ENCODE assay signal across 30 cellular contexts in the genomic region with DNA sequence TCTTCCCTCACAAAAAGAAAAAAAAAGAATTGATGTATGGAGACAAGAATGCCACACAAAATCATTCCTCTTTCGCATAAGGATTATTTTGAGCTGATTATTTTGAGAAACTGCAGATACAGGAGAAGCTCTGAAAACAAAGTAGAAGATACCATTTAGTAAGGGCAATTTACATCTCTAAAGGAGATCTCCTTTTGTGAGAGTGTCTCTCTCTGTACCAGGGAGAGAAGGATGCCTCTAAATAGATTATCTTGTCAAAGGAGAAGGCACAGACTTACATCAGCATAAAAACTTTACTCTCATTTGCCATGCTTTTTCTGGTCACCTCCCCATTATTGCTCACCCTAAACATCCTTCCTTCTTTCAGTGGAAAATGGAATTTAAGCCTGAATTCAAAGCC.
"Had no signal": no experiment of that assay in that cellular context is flagged by ENCODE, and none has a peak within 500 bp of the region (broad histone marks: within the 10 kb centered on the region; RNA-seq: fewer than 3 reads in every experiment).

No MANE protein-coding gene starts in this region.

- H3K9me3 ChIP-seq: adrenal gland, body of pancreas, esophagus muscularis mucosa, gastrocnemius medialis had no signal

- H3K9me3 Mint-ChIP-seq: activated B cell treated with CpG ODN at 0.5 μM for 24 hours had no signal

- H3K27me3 Mint-ChIP-seq: activated B cell treated with CpG ODN at 0.5 μM for 24 hours; activated CD8-positive, alpha-beta T cell treated with anti-CD3 and anti-CD28 coated beads for 36 hours; activated naive CD4-positive, alpha-beta T cell treated with anti-CD3 and anti-CD28 coated beads, Interleukin-2, amount 50 U/mL, for 24 hours; activated naive CD8-positive, alpha-beta T cell treated with anti-CD3 and anti-CD28 coated beads for 36 hours; activated naive CD8-positive, alpha-beta T cell treated with anti-CD3 and anti-CD28 coated beads, Interleukin-2, amount 50 U/mL, for 24 hours; activated T-helper 17 cell treated with anti-CD3 and anti-CD28 coated beads, Interleukin-2, amount 50 U/mL, for 72 hours; effector memory CD8-positive, alpha-beta T cell had no signal

- DNase-seq: activated B cell treated with CpG ODN at 0.5 μM for 24 hours; activated CD4-positive, alpha-beta T cell treated with anti-CD3 and anti-CD28 coated beads for 48 hours; activated CD4-positive, alpha-beta T cell treated with anti-CD3 and anti-CD28 coated beads, Interleukin-2, amount 50 U/mL, for 1 hour; activated CD4-positive, alpha-beta T cell treated with anti-CD3 and anti-CD28 coated beads, Interleukin-2, amount 50 U/mL, for 48 hours; activated CD8-positive, alpha-beta memory T cell treated with anti-CD3 and anti-CD28 coated beads for 24 hours; activated CD8-positive, alpha-beta T cell treated with anti-CD3 and anti-CD28 coated beads for 36 hours; activated effector memory CD4-positive, alpha-beta T cell treated with Interleukin-2 at 50 U/mL for 16 hours; activated naive CD4-positive, alpha-beta T cell treated with anti-CD3 and anti-CD28 coated beads for 36 hours; activated naive CD8-positive, alpha-beta T cell treated with anti-CD3 and anti-CD28 coated beads for 36 hours; activated naive CD8-positive, alpha-beta T cell treated with anti-CD3 and anti-CD28 coated beads, Interleukin-2, amount 50 U/mL, for 24 hours; activated T-cell treated with anti-CD3 and anti-CD28 coated beads, Interleukin-2, amount 50 U/mL, for 4 hours; adrenal gland; amygdala; aorta; body of pancreas; caudate nucleus; cortex of kidney; dermis blood vessel endothelial cell; effector CD4-positive, alpha-beta T cell; effector memory CD8-positive, alpha-beta T cell; erythroblast; foreskin keratinocyte; gastrocnemius medialis; glutamatergic neuron; T-helper 2 cell had no signal

- H3K27ac ChIP-seq: adrenal gland, body of pancreas, esophagus muscularis mucosa, foreskin keratinocyte, gastrocnemius medialis, VCaP had no signal

- H3K36me3 ChIP-seq: adrenal gland, esophagus muscularis mucosa, gastrocnemius medialis had no signal

- ATAC-seq: activated CD4-positive, CD25-positive, alpha-beta regulatory T cell treated with anti-CD3 and anti-CD28 coated beads, Interleukin-2, amount 50 U/mL, for 24 hours; activated CD8-positive, alpha-beta T cell treated with anti-CD3 and anti-CD28 coated beads for 36 hours; activated naive CD8-positive, alpha-beta T cell treated with anti-CD3 and anti-CD28 coated beads, Interleukin-2, amount 50 U/mL, for 24 hours; activated T-cell treated with anti-CD3 and anti-CD28 coated beads, Interleukin-2, amount 50 U/mL, for 4 hours; activated T-helper 17 cell treated with anti-CD3 and anti-CD28 coated beads, Interleukin-2, amount 50 U/mL, for 72 hours; body of pancreas; effector memory CD8-positive, alpha-beta T cell; foreskin keratinocyte; gastrocnemius medialis had no signal

- H3K4me1 Mint-ChIP-seq: activated B cell treated with CpG ODN at 0.5 μM for 24 hours; activated naive CD4-positive, alpha-beta T cell treated with anti-CD3 and anti-CD28 coated beads, Interleukin-2, amount 50 U/mL, for 24 hours; activated naive CD8-positive, alpha-beta T cell treated with anti-CD3 and anti-CD28 coated beads for 36 hours; activated naive CD8-positive, alpha-beta T cell treated with anti-CD3 and anti-CD28 coated beads, Interleukin-2, amount 50 U/mL, for 24 hours; activated T-helper 17 cell treated with anti-CD3 and anti-CD28 coated beads, Interleukin-2, amount 50 U/mL, for 72 hours had no signal

- H3K4me1 ChIP-seq: adrenal gland, body of pancreas, esophagus muscularis mucosa, foreskin keratinocyte, gastrocnemius medialis had no signal

- H3K4me3 ChIP-seq: adrenal gland, body of pancreas, esophagus muscularis mucosa, gastrocnemius medialis had no signal

- H3K4me3 Mint-ChIP-seq: activated B cell treated with CpG ODN at 0.5 μM for 24 hours; activated CD8-positive, alpha-beta T cell treated with anti-CD3 and anti-CD28 coated beads for 36 hours; activated naive CD4-positive, alpha-beta T cell treated with anti-CD3 and anti-CD28 coated beads for 36 hours; activated naive CD4-positive, alpha-beta T cell treated with anti-CD3 and anti-CD28 coated beads, Interleukin-2, amount 50 U/mL, for 24 hours; activated naive CD8-positive, alpha-beta T cell treated with anti-CD3 and anti-CD28 coated beads for 36 hours; activated naive CD8-positive, alpha-beta T cell treated with anti-CD3 and anti-CD28 coated beads, Interleukin-2, amount 50 U/mL, for 24 hours; activated T-cell treated with anti-CD3 and anti-CD28 coated beads, Interleukin-2, amount 50 U/mL, for 4 hours; activated T-helper 17 cell treated with anti-CD3 and anti-CD28 coated beads, Interleukin-2, amount 50 U/mL, for 72 hours; effector memory CD8-positive, alpha-beta T cell had no signal

- H3K27ac Mint-ChIP-seq: activated B cell treated with CpG ODN at 0.5 μM for 24 hours; activated CD8-positive, alpha-beta T cell treated with anti-CD3 and anti-CD28 coated beads for 36 hours; activated naive CD4-positive, alpha-beta T cell treated with anti-CD3 and anti-CD28 coated beads for 36 hours; activated naive CD4-positive, alpha-beta T cell treated with anti-CD3 and anti-CD28 coated beads, Interleukin-2, amount 50 U/mL, for 24 hours; activated naive CD8-positive, alpha-beta T cell treated with anti-CD3 and anti-CD28 coated beads for 36 hours; activated naive CD8-positive, alpha-beta T cell treated with anti-CD3 and anti-CD28 coated beads, Interleukin-2, amount 50 U/mL, for 24 hours; activated T-helper 17 cell treated with anti-CD3 and anti-CD28 coated beads, Interleukin-2, amount 50 U/mL, for 72 hours; effector memory CD8-positive, alpha-beta T cell had no signal

- H3K36me3 Mint-ChIP-seq: activated naive CD4-positive, alpha-beta T cell treated with anti-CD3 and anti-CD28 coated beads, Interleukin-2, amount 50 U/mL, for 24 hours; activated naive CD8-positive, alpha-beta T cell treated with anti-CD3 and anti-CD28 coated beads for 36 hours had no signal

- H3K27me3 ChIP-seq: adrenal gland, body of pancreas, esophagus muscularis mucosa, foreskin keratinocyte, gastrocnemius medialis had no signal
